Comparison of ENCODE assay signal across 2 cellular contexts in the genomic region with DNA sequence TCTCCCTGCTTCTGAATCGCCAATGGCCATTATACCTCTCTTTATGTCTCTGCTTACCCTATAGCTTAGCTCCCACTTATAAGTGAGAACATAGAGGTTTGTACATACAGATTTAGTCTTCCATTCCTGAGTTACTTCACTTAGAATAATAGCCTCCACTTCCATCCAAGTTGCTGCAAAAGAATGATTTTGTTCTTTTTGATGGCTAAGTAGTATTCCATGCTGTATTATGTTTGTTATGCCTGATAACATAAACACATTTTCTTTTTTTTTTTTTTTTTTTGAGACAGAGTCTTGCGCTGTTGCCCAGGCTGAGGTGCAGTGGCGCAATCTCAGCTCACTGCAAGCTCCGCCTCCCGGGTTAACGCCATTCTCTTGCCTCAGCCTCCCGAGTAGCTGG.
TF ChIP-seq lines count a peak whose summit lies in the region.

No MANE protein-coding gene starts in this region.

TF ChIP-seq in HEK293, 187 proteins besides CTCF, POLR2A, EP300 and RAD21:
- peak; percentile 94 for TF ChIP-seq ZNF146 (tag by site-specific recombination; IDR thresholded peaks at IDR 0.05)
- TF ChIP-seq, protein P1, sequence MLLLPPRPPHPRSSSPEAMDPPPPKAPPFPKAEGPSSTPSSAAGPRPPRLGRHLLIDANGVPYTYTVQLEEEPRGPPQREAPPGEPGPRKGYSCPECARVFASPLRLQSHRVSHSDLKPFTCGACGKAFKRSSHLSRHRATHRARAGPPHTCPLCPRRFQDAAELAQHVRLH (tag by site-specific recombination; IDR thresholded peaks at IDR 0.05) = peak; percentile 74

TF ChIP-seq in K562, 482 proteins besides CTCF, POLR2A, EP300 and RAD21:
- TF ChIP-seq ZNF146 (CRISPR knock-in tag; IDR thresholded peaks at IDR 0.05; ENCODE audit: unreplicated experiment) = peak; percentile 50
